1 cellular context compared by ENCODE assay signal in genomic region chr6:35722121-35722761, GRCh38.
A peak's percentile ranks its signal among the peaks of the same experiment; 100 is the strongest.
TF ChIP-seq lines count a peak whose summit lies in the region.

No MANE protein-coding gene starts in this region.

TF ChIP-seq in HepG2, 621 proteins besides CTCF, POLR2A, EP300 and RAD21 (continued from another document and continues in another):
- TF ChIP-seq ZBED4 (CRISPR knock-in tag; IDR thresholded peaks at IDR 0.05; ENCODE audit: borderline replicate concordance) (peak; percentile 66; the same call in 1 of the 2 replicates), ZNF549 (CRISPR knock-in tag; IDR thresholded peaks at IDR 0.05) (no peak), ZNF564 (CRISPR knock-in tag; IDR thresholded peaks at IDR 0.05) (no peak), ZNF547 (CRISPR knock-in tag; IDR thresholded peaks at IDR 0.05) (no peak), ZSCAN29 (CRISPR knock-in tag; conservative IDR thresholded peaks at IDR 0.05) (no peak), MXD3 (CRISPR knock-in tag; IDR thresholded peaks at IDR 0.05) (no peak), RARA (CRISPR knock-in tag; IDR thresholded peaks at IDR 0.05) (0 out of 2 replicates have a peak, but pooled peaks have one; percentile 24), ZSCAN31 (CRISPR knock-in tag; IDR thresholded peaks at IDR 0.05; ENCODE audit: low read depth) (no peak), ONECUT2 (CRISPR knock-in tag; IDR thresholded peaks at IDR 0.05) (no peak), MBD4 (IDR thresholded peaks at IDR 0.05; ENCODE audit: borderline replicate concordance, low read length) (no peak), ARID4A (CRISPR knock-in tag; IDR thresholded peaks at IDR 0.05; ENCODE audit: borderline replicate concordance) (no peak; the same call in 1 of the 2 replicates), MEIS2 (CRISPR knock-in tag; IDR thresholded peaks at IDR 0.05) (0 out of 2 replicates have a peak, but pooled peaks have one; percentile 19), TFDP1 (CRISPR knock-in tag; IDR thresholded peaks at IDR 0.05; ENCODE audit: borderline replicate concordance) (peak; percentile 77; the same call in 1 of the 2 replicates), RAD51 (IDR thresholded peaks at IDR 0.05; ENCODE audit: borderline replicate concordance) (no peak), KLF11 (CRISPR knock-in tag; IDR thresholded peaks at IDR 0.05) (no peak), ZBTB10 (CRISPR knock-in tag; IDR thresholded peaks at IDR 0.05; ENCODE audit: borderline replicate concordance) (no peak), RBM39 (IDR thresholded peaks at IDR 0.05; ENCODE audit: low read depth, low read length, poor library complexity, severe bottlenecking) (no peak), TP53 (CRISPR knock-in tag; conservative IDR thresholded peaks at IDR 0.05) (no peak), GATAD2A (CRISPR knock-in tag; IDR thresholded peaks at IDR 0.05) (peak; percentile 24; the same call in 1 of the 2 replicates), SIN3B (IDR thresholded peaks at IDR 0.05; ENCODE audit: low read length) (no peak), NR3C1 (CRISPR knock-in tag; IDR thresholded peaks at IDR 0.05) (no peak), KLF12 (CRISPR knock-in tag; IDR thresholded peaks at IDR 0.05; ENCODE audit: borderline replicate concordance) (no peak), HMG20B (CRISPR knock-in tag; conservative IDR thresholded peaks at IDR 0.05) (no peak), ZSCAN20 (CRISPR knock-in tag; IDR thresholded peaks at IDR 0.05; ENCODE audit: borderline replicate concordance) (no peak), ZNF343 (CRISPR knock-in tag; IDR thresholded peaks at IDR 0.05) (no peak), MYC (CRISPR knock-in tag; IDR thresholded peaks at IDR 0.05; ENCODE audit: borderline replicate concordance) (peak; percentile 92), MLX (CRISPR knock-in tag; IDR thresholded peaks at IDR 0.05) (peak; percentile 40; the same call in 1 of the 2 replicates), GATAD1 (CRISPR knock-in tag; IDR thresholded peaks at IDR 0.05) (0 out of 2 replicates have a peak, but pooled peaks have one; percentile 32), ZFP36L2 (CRISPR knock-in tag; IDR thresholded peaks at IDR 0.05) (no peak), SAP130 (CRISPR knock-in tag; IDR thresholded peaks at IDR 0.05; ENCODE audit: low read depth) (peak; percentile 41; the same call in 1 of the 2 replicates), TFE3 (CRISPR knock-in tag; IDR thresholded peaks at IDR 0.05) (peak; percentile 38; the same call in 1 of the 2 replicates), PRMT3 (CRISPR knock-in tag; IDR thresholded peaks at IDR 0.05; ENCODE audit: borderline replicate concordance, low read depth) (no peak), AKNA (CRISPR knock-in tag; IDR thresholded peaks at IDR 0.05; ENCODE audit: borderline replicate concordance) (no peak), ZBTB42 (CRISPR knock-in tag; IDR thresholded peaks at IDR 0.05) (no peak), ATRX (CRISPR knock-in tag; IDR thresholded peaks at IDR 0.05; ENCODE audit: borderline replicate concordance) (no peak), ERF (CRISPR knock-in tag; IDR thresholded peaks at IDR 0.05) (peak; percentile 74), HNF4G (IDR thresholded peaks at IDR 0.05; ENCODE audit: borderline replicate concordance, low read depth, low read length) (peak; percentile 44; the same call in 1 of the 2 replicates), HNF4G (CRISPR knock-in tag; IDR thresholded peaks at IDR 0.05; ENCODE audit: borderline replicate concordance, low read depth) (no peak; the same call in 1 of the 2 replicates), ZNF569 (CRISPR knock-in tag; IDR thresholded peaks at IDR 0.05; ENCODE audit: borderline replicate concordance) (no peak)
